Comparison of ENCODE assay signal across 8 cellular contexts in genomic region chr7:155763721-155764431, GRCh38. TPM values are rescaled to one million over a fixed set of nuclear protein-coding genes. Genes with fewer than 3 reads are reported as not detected.
DNase-seq lines count a peak whose midpoint lies in the region; ATAC-seq lines count a peak whose summit lies in the region.

No MANE protein-coding gene starts in this region.

- H3K9me3 Mint-ChIP-seq in activated T-cell treated with anti-CD3 and anti-CD28 coated beads, Interleukin-2, amount 50 U/mL, for 24 hours: no peaks in the 10 kb centered on the region
- H3K9me3 Mint-ChIP-seq in immature natural killer cell: no peaks in the 10 kb centered on the region

- H3K4me3 Mint-ChIP-seq in activated T-cell treated with anti-CD3 and anti-CD28 coated beads, Interleukin-2, amount 50 U/mL, for 24 hours: peak overlapping the region; percentile 64
- H3K4me3 Mint-ChIP-seq in immature natural killer cell: peak overlapping the region; percentile 76 to 87 (median 84)

- H3K4me1 Mint-ChIP-seq in activated T-cell treated with anti-CD3 and anti-CD28 coated beads, Interleukin-2, amount 50 U/mL, for 24 hours (ENCODE audit: low read depth): peaks cover 62% of the 10 kb centered on the region
- H3K4me1 Mint-ChIP-seq in immature natural killer cell: peaks cover 54 to 74% of the 10 kb centered on the region in 2 donors

- peaks cover 81% of the 10 kb centered on the region for H3K36me3 Mint-ChIP-seq in activated T-cell treated with anti-CD3 and anti-CD28 coated beads, Interleukin-2, amount 50 U/mL, for 24 hours (ENCODE audit: low read depth)
- peaks cover 4 to 16% (median 10%) of the 10 kb centered on the region in 3 donors for H3K36me3 Mint-ChIP-seq in immature natural killer cell

- peak overlapping the region; percentile 98 for H3K27ac Mint-ChIP-seq in activated T-cell treated with anti-CD3 and anti-CD28 coated beads, Interleukin-2, amount 50 U/mL, for 24 hours
- H3K27ac Mint-ChIP-seq in immature natural killer cell: peak overlapping the region; percentile 91 to 96 (median 92)

- peak; percentile 70 for DNase-seq in activated T-cell treated with anti-CD3 and anti-CD28 coated beads, Interleukin-2, amount 50 U/mL, for 24 hours
- DNase-seq in immature natural killer cell (peak; percentile 69 to 74 (median 71)), HUDEP-2 (lab: John Stamatoyannopoulos, UW; ENCODE audit: unreplicated experiment in 76 of 76) (no peak), NCI-H187 (lab: John Stamatoyannopoulos, UW) (no peak)
- peak; percentile 13 to 31 for DNase-seq in stimulated activated CD8-positive, alpha-beta memory T cell treated with anti-CD3 and anti-CD28 coated beads, Interleukin-7, amount 100 ng/mL, for 4 hours (ENCODE audit: low read depth in 2 of 2)

- ATAC-seq in GM18870 (IDR thresholded peaks at IDR 0.05; ENCODE audit: unreplicated experiment): peak; percentile 55
- peak; percentile 59 for ATAC-seq in HG03442 (IDR thresholded peaks at IDR 0.05; ENCODE audit: unreplicated experiment)
- no peak for ATAC-seq in HG03439 (IDR thresholded peaks at IDR 0.05; ENCODE audit: unreplicated experiment)

- no peaks in the 10 kb centered on the region for H3K27me3 Mint-ChIP-seq in activated T-cell treated with anti-CD3 and anti-CD28 coated beads, Interleukin-2, amount 50 U/mL, for 24 hours
- peaks cover 1 to 10% (median 4%) of the 10 kb centered on the region in 3 donors for H3K27me3 Mint-ChIP-seq in immature natural killer cell (ENCODE audit: low read depth in 3 of 3)

RNA-seq across cellular contexts. Expression of gene SHH, which starts 48.4 kb away (rescaled TPM):
- polyA plus RNA-seq in immature natural killer cell: not detected

Comparison
In these comparisons a context has a peak if more than half of its experiments do, and no peak if none do; other contexts are left out.
1. DNase-seq: peak in activated T-cell treated with anti-CD3 and anti-CD28 coated beads, Interleukin-2, amount 50 U/mL, for 24 hours (single experiment), immature natural killer cell (3 of 3) and stimulated activated CD8-positive, alpha-beta memory T cell treated with anti-CD3 and anti-CD28 coated beads, Interleukin-7, amount 100 ng/mL, for 4 hours (2 of 2); none in HUDEP-2 (0 of 76) and NCI-H187 (0 of 2).